ENCODE assay signal across 1 cellular context in genomic region chr7:5597772-5598171, GRCh38.
TF ChIP-seq lines count a peak whose summit lies in the region.

No MANE protein-coding gene starts in this region.

TF ChIP-seq in endothelial cell of umbilical vein, 7 proteins besides CTCF, POLR2A, EP300 and RAD21:
- TF ChIP-seq POLR2AphosphoS5 (IDR thresholded peaks at IDR 0.05; ENCODE audit: insufficient read depth, low read depth, low read length): no peak
- no peak for TF ChIP-seq GATA2 (IDR thresholded peaks at IDR 0.05; ENCODE audit: insufficient read depth, insufficient read length, low read depth, low read length)
- TF ChIP-seq EZH2 (IDR thresholded peaks at IDR 0.05; ENCODE audit: borderline replicate concordance, low read depth, low read length, severe bottlenecking): no peak
- no peak for TF ChIP-seq JUN (IDR thresholded peaks at IDR 0.05; ENCODE audit: borderline replicate concordance, insufficient read depth, insufficient read length, low read depth)
- TF ChIP-seq FOS (IDR thresholded peaks at IDR 0.05; ENCODE audit: borderline replicate concordance, insufficient read depth, low read length): no peak
- TF ChIP-seq MYC (IDR thresholded peaks at IDR 0.05; ENCODE audit: low read depth, low read length): no peak
- no peak for TF ChIP-seq MAX (IDR thresholded peaks at IDR 0.05; ENCODE audit: insufficient read depth, insufficient read length)
